7 cellular contexts compared by ENCODE assay signal in genomic region chr1:10398278-10398733, GRCh38. TPM values are rescaled to one million over a fixed set of nuclear protein-coding genes. Genes with fewer than 3 reads are reported as not detected.
DNase-seq lines count a peak whose midpoint lies in the region; ATAC-seq and TF ChIP-seq lines count a peak whose summit lies in the region.

No MANE protein-coding gene starts in this region.

- H3K4me1 ChIP-seq in HEK293 (ENCODE audit: control insufficient read depth, insufficient read depth, low read length) (peaks cover 2% of the 10 kb centered on the region; the same call in 1 of the 2 replicates), RWPE2 (ENCODE audit: insufficient read depth, poor library complexity, severe bottlenecking) (peaks cover 16% of the 10 kb centered on the region), skeletal muscle tissue (ENCODE audit: control insufficient read depth in 3 of 3, insufficient read depth in 3 of 3, low read length in 3 of 3) (peaks cover 14 to 16% (median 16%) of the 10 kb centered on the region in 3 donors)

- DNase-seq in RWPE2 (ENCODE audit: low spot score) (no peak), fibroblast of peridontal ligament (ENCODE audit: extremely low read depth) (peak; percentile 29), mucosa of gallbladder (ENCODE audit: low spot score) (no peak), GM13977 (ENCODE audit: low spot score) (no peak), SW480 (ENCODE audit: low spot score) (no peak)

- peak overlapping the region; percentile 50 to 85 (median 75) for H3K9ac ChIP-seq in skeletal muscle tissue (ENCODE audit: low read depth in 1 of 3, low read length in 3 of 3)

- H3K27me3 ChIP-seq in RWPE2 (ENCODE audit: insufficient read depth, poor library complexity, severe bottlenecking) = no peaks in the 10 kb centered on the region
- no peaks in the 10 kb centered on the region for H3K27me3 ChIP-seq in skeletal muscle tissue (ENCODE audit: control insufficient read depth in 3 of 3, insufficient read depth in 3 of 3, low read length in 3 of 3)

- TF ChIP-seq CTCF in HEK293 (tag by site-specific recombination; IDR thresholded peaks at IDR 0.05) = no peak
- no peak for TF ChIP-seq CTCF in RWPE2 (IDR thresholded peaks at IDR 0.05; ENCODE audit: poor library complexity, severe bottlenecking)
- no peak for TF ChIP-seq CTCF in GM13977 (IDR thresholded peaks at IDR 0.05; ENCODE audit: extremely low read depth, insufficient read depth, missing control alignments)

- in situ Hi-C loops in GM13977 (cut with MboI; ENCODE audit: low pct_unique_long_range_greater_than_20kb, low sequenced_read_pairs, unreplicated experiment) = no loop called here

- H3K4me3 ChIP-seq in HEK293 (ENCODE audit: low read depth, low read length) = peak overlapping the region; percentile 55
- peak overlapping the region; percentile 66 for H3K4me3 ChIP-seq in RWPE2 (ENCODE audit: severe bottlenecking)
- peak overlapping the region; percentile 82 to 99 (median 98) for H3K4me3 ChIP-seq in skeletal muscle tissue (ENCODE audit: low read length in 3 of 3)

- H3K36me3 ChIP-seq in HEK293 (ENCODE audit: control insufficient read depth in 2 of 2, insufficient read depth in 1 of 2, low read length in 2 of 2) = peaks cover 8 to 32% of the 10 kb centered on the region in 2 experiments; a peak in 2 of 3 replicates
- H3K36me3 ChIP-seq in RWPE2 (ENCODE audit: low read depth) = peaks cover 29% of the 10 kb centered on the region
- peaks cover 0 to 9% (median 3%) of the 10 kb centered on the region in 3 donors for H3K36me3 ChIP-seq in skeletal muscle tissue (ENCODE audit: control insufficient read depth in 3 of 3, insufficient read depth in 3 of 3, low read length in 3 of 3)

- H3K27ac ChIP-seq in HEK293 (ENCODE audit: extremely low read depth, low read depth, low read length) (no peak overlapping the region), RWPE2 (ENCODE audit: poor library complexity, severe bottlenecking) (peak overlapping the region; percentile 63), skeletal muscle tissue (ENCODE audit: low read depth, low read length) (no peak overlapping the region)

- no peak for ATAC-seq in RWPE2 (ENCODE audit: low read depth)

- POLR2A ChIA-PET in HEK293 (lab: Yijun Ruan, JAX) = interaction anchor here (0.5 to 2.2 kb wide), 10 partner anchors 10 to 1534 kb away, joined by 3 to 10 read pairs (median 3); partner anchors contain the start of gene CENPS

- CTCF ChIA-PET in HEK293 (lab: Yijun Ruan, JAX) = interaction anchor here (1.0 to 1.3 kb wide), 3 partner anchors 12 to 60 kb away, joined by 3 to 4 read pairs (median 4); no protein-coding TSS in a partner anchor

- H3K9me3 ChIP-seq in HEK293 (ENCODE audit: control insufficient read depth, insufficient read depth, low read depth, low read length) = no peaks in the 10 kb centered on the region
- peaks cover 8% of the 10 kb centered on the region for H3K9me3 ChIP-seq in RWPE2 (ENCODE audit: severe bottlenecking)
- no peaks in the 10 kb centered on the region for H3K9me3 ChIP-seq in skeletal muscle tissue (ENCODE audit: control insufficient read depth in 3 of 3, low read length in 3 of 3)

TF ChIP-seq in HEK293, 187 proteins besides CTCF, POLR2A, EP300 and RAD21 (continues in another document):
- TF ChIP-seq ZNF654 (tag by site-specific recombination; IDR thresholded peaks at IDR 0.05; ENCODE audit: low read depth) = no peak
- no peak for TF ChIP-seq KLF17 (tag by site-specific recombination; IDR thresholded peaks at IDR 0.05)
- no peak for TF ChIP-seq ZNF660 (tag by site-specific recombination; IDR thresholded peaks at IDR 0.05)
- TF ChIP-seq PBX3 (CRISPR knock-in tag; IDR thresholded peaks at IDR 0.05) = no peak; the same call in 1 of the 2 replicates
- TF ChIP-seq ZBTB8A (tag by site-specific recombination; IDR thresholded peaks at IDR 0.05) = peak; percentile 95
- TF ChIP-seq ZNF843 (tag by site-specific recombination; IDR thresholded peaks at IDR 0.05) = no peak
- peak; percentile 50; the same call in 1 of the 2 replicates for TF ChIP-seq BCL11A (tag by site-specific recombination; IDR thresholded peaks at IDR 0.05; ENCODE audit: low read depth)
- no peak for TF ChIP-seq ZNF2 (tag by site-specific recombination; IDR thresholded peaks at IDR 0.05)
- TF ChIP-seq SP3 (tag by site-specific recombination; IDR thresholded peaks at IDR 0.05) = no peak
- TF ChIP-seq ZNF169 (tag by site-specific recombination; IDR thresholded peaks at IDR 0.05) = no peak
- TF ChIP-seq GFI1B (tag by site-specific recombination; IDR thresholded peaks at IDR 0.05) = no peak
- no peak for TF ChIP-seq ZNF747 (tag by site-specific recombination; IDR thresholded peaks at IDR 0.05)
- no peak for TF ChIP-seq ZNF16 (tag by site-specific recombination; IDR thresholded peaks at IDR 0.05; ENCODE audit: low read depth)
- no peak for TF ChIP-seq ZNF530 (tag by site-specific recombination; IDR thresholded peaks at IDR 0.05; ENCODE audit: low read depth)
- no peak for TF ChIP-seq SP2 (tag by site-specific recombination; IDR thresholded peaks at IDR 0.05)
- peak; percentile 97 for TF ChIP-seq ZNF600 (tag by site-specific recombination; IDR thresholded peaks at IDR 0.05)
- no peak for TF ChIP-seq ZNF449 (tag by site-specific recombination; IDR thresholded peaks at IDR 0.05)
- no peak for TF ChIP-seq KLF16 (tag by site-specific recombination; IDR thresholded peaks at IDR 0.05)
- TF ChIP-seq ZBTB20 (tag by site-specific recombination; IDR thresholded peaks at IDR 0.05) = no peak; the same call in 1 of the 2 replicates
- no peak for TF ChIP-seq KLF9 (tag by site-specific recombination; IDR thresholded peaks at IDR 0.05; ENCODE audit: low read depth)
- TF ChIP-seq ZNF76 (tag by site-specific recombination; IDR thresholded peaks at IDR 0.05; ENCODE audit: borderline replicate concordance, low read depth) = no peak
- TF ChIP-seq ZNF776 (tag by site-specific recombination; IDR thresholded peaks at IDR 0.05; ENCODE audit: borderline replicate concordance) = no peak
- TF ChIP-seq ZNF114 (tag by site-specific recombination; IDR thresholded peaks at IDR 0.05) = no peak
- TF ChIP-seq MYNN (tag by site-specific recombination; IDR thresholded peaks at IDR 0.05; ENCODE audit: borderline replicate concordance) = peak; percentile 68
- TF ChIP-seq ZNF571 (tag by site-specific recombination; IDR thresholded peaks at IDR 0.05) = no peak

RNA-seq across cellular contexts. Expression of gene PGD, which starts 0.6 kb away (rescaled TPM):
- total RNA-seq in skeletal muscle tissue (59.5 TPM), mucosa of gallbladder (165 TPM)

RNA-seq across cellular contexts. Expression of gene CENPS, which starts 31.9 kb away (rescaled TPM):
- total RNA-seq in skeletal muscle tissue = 2.6 TPM
- 27.9 TPM for total RNA-seq in mucosa of gallbladder

RNA-seq across cellular contexts. Expression of gene CORT, which starts 51.5 kb away (rescaled TPM):
- total RNA-seq in skeletal muscle tissue (0.52 TPM), mucosa of gallbladder (0.66 TPM)
